In the genomic region with DNA sequence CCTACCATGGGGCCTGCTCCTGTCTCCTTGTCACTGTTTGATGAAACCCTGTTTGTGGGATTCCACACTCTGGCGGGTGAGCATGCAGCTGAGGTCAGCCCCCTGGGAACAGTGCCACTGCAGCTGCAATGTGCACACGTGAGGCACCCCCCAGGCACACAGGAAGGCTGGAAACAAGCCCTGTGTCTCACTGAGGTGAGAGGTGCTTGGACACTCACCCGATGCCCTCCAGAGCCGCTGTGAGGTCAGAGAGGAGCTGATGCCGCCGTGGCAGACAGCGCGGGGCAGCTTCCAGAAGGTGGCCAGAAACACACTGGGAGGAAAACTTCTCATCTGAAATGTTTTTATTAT, we compare ENCODE assay signal across 19 cellular contexts. TPM values are rescaled to one million over a fixed set of nuclear protein-coding genes. Genes with fewer than 3 reads are reported as not detected.
A peak's percentile ranks its signal among the peaks of the same experiment; 100 is the strongest.
DNase-seq lines count a peak whose midpoint lies in the region; ATAC-seq and TF ChIP-seq lines count a peak whose summit lies in the region.
"Had no signal": no experiment of that assay in that cellular context is flagged by ENCODE, and none has a peak within 500 bp of the region (broad histone marks: within the 10 kb centered on the region; RNA-seq: fewer than 3 reads in every experiment).

No MANE protein-coding gene starts in this region.

- no peak overlapping the region for H3K27ac ChIP-seq in lower lobe of right lung

- TF ChIP-seq CTCF in fibroblast of mammary gland (conservative IDR thresholded peaks at IDR 0.05; ENCODE audit: control insufficient read depth, insufficient read depth, low read depth, low read length) (no peak), lower lobe of right lung (IDR thresholded peaks at IDR 0.05) (no peak)

- DNase-seq in Right ventricle myocardium inferior (ENCODE audit: missing footprints) (peak; percentile 32), cardiac septum (ENCODE audit: low spot score) (no peak), fibroblast of mammary gland (ENCODE audit: low read depth) (peak; percentile 15), lower lobe of right lung (peak; percentile 45), activated T-cell treated with anti-CD3 and anti-CD28 coated beads for 4 hours (no peak), DMS53 (lab: John Stamatoyannopoulos, UW) (no peak)
- DNase-seq in activated CD8-positive, alpha-beta T cell treated with anti-CD3 and anti-CD28 coated beads, Interleukin-2, amount 10 ng/mL, durations not matched to agents 7 days and 5 days = no peak
- DNase-seq: activated CD4-positive, CD25-positive, alpha-beta regulatory T cell treated with anti-CD3 and anti-CD28 coated beads, Interleukin-2, amount 50 U/mL, for 72 hours; activated CD8-positive, alpha-beta memory T cell treated with anti-CD3 and anti-CD28 coated beads, Interleukin-2, amount 50 U/mL, for 4 hours; central memory CD4-positive, alpha-beta T cell; effector memory CD8-positive, alpha-beta T cell; kidney glomerular epithelial cell; NCI-H187; NCI-H526; T-helper 1 cell had no signal

- ATAC-seq in Right ventricle myocardium inferior (no peak), lower lobe of right lung (no peak), GM21717 (IDR thresholded peaks at IDR 0.05; ENCODE audit: unreplicated experiment) (no peak)
- no peak for ATAC-seq in activated CD8-positive, alpha-beta T cell treated with anti-CD3 and anti-CD28 coated beads, Interleukin-2, amount 10 ng/mL, durations not matched to agents 7 days and 5 days
- ATAC-seq: activated naive CD4-positive, alpha-beta T cell treated with anti-CD3 and anti-CD28 coated beads, Interleukin-2, amount 50 U/mL, for 72 hours; effector memory CD8-positive, alpha-beta T cell; Panc1 had no signal

- H3K27me3 Mint-ChIP-seq in activated CD8-positive, alpha-beta T cell treated with anti-CD3 and anti-CD28 coated beads, Interleukin-2, amount 10 ng/mL, durations not matched to agents 7 days and 5 days (ENCODE audit: low read depth) = no peaks in the 10 kb centered on the region
- H3K27me3 Mint-ChIP-seq: effector memory CD8-positive, alpha-beta T cell; stimulated activated naive CD8-positive, alpha-beta T cell treated with anti-CD3 and anti-CD28 coated beads, Interleukin-15, Interleukin-2, amounts not matched to agents 100 ng/mL and 50 ng/mL, for 24 hours had no signal

- no peak overlapping the region for H3K4me3 Mint-ChIP-seq in activated CD8-positive, alpha-beta T cell treated with anti-CD3 and anti-CD28 coated beads, Interleukin-2, amount 10 ng/mL, durations not matched to agents 7 days and 5 days
- H3K4me3 Mint-ChIP-seq: effector memory CD8-positive, alpha-beta T cell; stimulated activated naive CD8-positive, alpha-beta T cell treated with anti-CD3 and anti-CD28 coated beads, Interleukin-15, Interleukin-2, amounts not matched to agents 100 ng/mL and 50 ng/mL, for 24 hours had no signal

- H3K36me3 Mint-ChIP-seq in activated CD8-positive, alpha-beta T cell treated with anti-CD3 and anti-CD28 coated beads, Interleukin-2, amount 10 ng/mL, durations not matched to agents 7 days and 5 days (ENCODE audit: low read depth) = no peaks in the 10 kb centered on the region
- H3K36me3 Mint-ChIP-seq: activated naive CD4-positive, alpha-beta T cell treated with anti-CD3 and anti-CD28 coated beads, Interleukin-2, amount 50 U/mL, for 72 hours had no signal

- H3K27me3 ChIP-seq in lower lobe of right lung (ENCODE audit: low read depth) = no peaks in the 10 kb centered on the region

- peaks cover 6% of the 10 kb centered on the region for H3K4me1 ChIP-seq in lower lobe of right lung

- H3K36me3 ChIP-seq in lower lobe of right lung = no peaks in the 10 kb centered on the region

- H3K4me1 Mint-ChIP-seq in activated CD8-positive, alpha-beta T cell treated with anti-CD3 and anti-CD28 coated beads, Interleukin-2, amount 10 ng/mL, durations not matched to agents 7 days and 5 days (ENCODE audit: low read depth) = no peaks in the 10 kb centered on the region

- H3K27ac Mint-ChIP-seq in activated CD8-positive, alpha-beta T cell treated with anti-CD3 and anti-CD28 coated beads, Interleukin-2, amount 10 ng/mL, durations not matched to agents 7 days and 5 days = no peak overlapping the region
- H3K27ac Mint-ChIP-seq: activated naive CD4-positive, alpha-beta T cell treated with anti-CD3 and anti-CD28 coated beads, Interleukin-2, amount 50 U/mL, for 72 hours; effector memory CD8-positive, alpha-beta T cell; stimulated activated naive CD8-positive, alpha-beta T cell treated with anti-CD3 and anti-CD28 coated beads, Interleukin-15, Interleukin-2, amounts not matched to agents 100 ng/mL and 50 ng/mL, for 24 hours had no signal

- intact Hi-C loops in Right ventricle myocardium inferior (cut with DNase I) (no loop called here), cardiac septum (cut with DNase I) (no loop called here), lower lobe of right lung (cut with DNase I) (no loop called here)

- H3K4me3 ChIP-seq in fibroblast of mammary gland (ENCODE audit: control insufficient read depth, low read depth, low read length) = no peak overlapping the region
- H3K4me3 ChIP-seq in lower lobe of right lung = no peak overlapping the region

- POLR2A ChIA-PET in activated CD8-positive, alpha-beta T cell treated with anti-CD3 and anti-CD28 coated beads, Interleukin-2, amount 10 ng/mL, durations not matched to agents 7 days and 5 days (lab: Charles Lee) = interaction anchor here (0.7 kb wide), 1 partner anchor 182 kb away, joined by 3 read pairs; no protein-coding TSS in a partner anchor

- no peaks in the 10 kb centered on the region for H3K9me3 ChIP-seq in lower lobe of right lung

- CTCF ChIA-PET in activated CD8-positive, alpha-beta T cell treated with anti-CD3 and anti-CD28 coated beads, Interleukin-2, amount 10 ng/mL, durations not matched to agents 7 days and 5 days (lab: Charles Lee) = interaction anchor here (0.7 to 1.6 kb wide), 2 partner anchors 139 to 149 kb away, joined by 3 read pairs; no protein-coding TSS in a partner anchor

- no peaks in the 10 kb centered on the region for H3K9me3 Mint-ChIP-seq in activated CD8-positive, alpha-beta T cell treated with anti-CD3 and anti-CD28 coated beads, Interleukin-2, amount 10 ng/mL, durations not matched to agents 7 days and 5 days (ENCODE audit: insufficient read depth)
- H3K9me3 Mint-ChIP-seq: activated naive CD4-positive, alpha-beta T cell treated with anti-CD3 and anti-CD28 coated beads, Interleukin-2, amount 50 U/mL, for 72 hours; effector memory CD8-positive, alpha-beta T cell; stimulated activated naive CD8-positive, alpha-beta T cell treated with anti-CD3 and anti-CD28 coated beads, Interleukin-15, Interleukin-2, amounts not matched to agents 100 ng/mL and 50 ng/mL, for 24 hours had no signal

RNA-seq across cellular contexts. Expression of gene SLX9, which starts 49.7 kb away (rescaled TPM):
- total RNA-seq in Right ventricle myocardium inferior (66.5 TPM), cardiac septum (35.8 TPM), lower lobe of right lung (15.7 TPM)
- 10 to 100 TPM; 56.6 to 60.4 TPM for total RNA-seq in activated CD8-positive, alpha-beta T cell treated with anti-CD3 and anti-CD28 coated beads, Interleukin-2, amount 10 ng/mL, durations not matched to agents 7 days and 5 days

Comparison
In these comparisons a context has a peak if more than half of its experiments do, and no peak if none do; other contexts are left out.
1. DNase-seq: peak in Right ventricle myocardium inferior (single experiment), fibroblast of mammary gland (single experiment) and lower lobe of right lung (single experiment); none in cardiac septum (single experiment), activated T-cell treated with anti-CD3 and anti-CD28 coated beads for 4 hours (single experiment), DMS53 (single experiment) and activated CD8-positive, alpha-beta T cell treated with anti-CD3 and anti-CD28 coated beads, Interleukin-2, amount 10 ng/mL, durations not matched to agents 7 days and 5 days (single experiment).